In genomic region chr1:19764848-19765247, GRCh38 we compare ENCODE assay signal across 13 cellular contexts. TPM values are rescaled to one million over a fixed set of nuclear protein-coding genes. Genes with fewer than 3 reads are reported as not detected.
DNase-seq lines count a peak whose midpoint lies in the region; ATAC-seq and TF ChIP-seq lines count a peak whose summit lies in the region.
"Had no signal": no experiment of that assay in that cellular context is flagged by ENCODE, and none has a peak within 500 bp of the region (broad histone marks: within the 10 kb centered on the region; RNA-seq: fewer than 3 reads in every experiment).

No MANE protein-coding gene starts in this region.

- CTCF ChIA-PET in activated naive CD4-positive, alpha-beta T cell treated with anti-CD3 and anti-CD28 coated beads, Interleukin-2, amount 10 ng/mL, durations not matched to agents 7 days and 5 days (lab: Charles Lee), result interaction anchor here (1.3 kb wide), 1 partner anchor 387 kb away, joined by 4 read pairs; no protein-coding TSS in a partner anchor
- CTCF ChIA-PET in activated CD4-positive, alpha-beta memory T cell treated with anti-CD3 and anti-CD28 coated beads for 36 hours (lab: Charles Lee), result interaction anchor here (0.9 to 1.5 kb wide), 4 partner anchors 44 to 104 kb away, joined by 3 to 5 read pairs (median 5); no protein-coding TSS in a partner anchor

- no peak for DNase-seq in activated naive CD4-positive, alpha-beta T cell treated with anti-CD3 and anti-CD28 coated beads, Interleukin-2, amount 10 ng/mL, durations not matched to agents 7 days and 5 days
- DNase-seq in activated naive CD4-positive, alpha-beta T cell treated with anti-CD3 and anti-CD28 coated beads, Interleukin-2, amount 50 U/mL, for 16 hours, result no peak
- DNase-seq in activated CD4-positive, alpha-beta memory T cell treated with anti-CD3 and anti-CD28 coated beads for 36 hours, result peak; percentile 54
- DNase-seq in fibroblast of mammary gland (ENCODE audit: low read depth), result peak; percentile 61
- DNase-seq in smooth muscle cell of the brain vasculature (ENCODE audit: low read depth, low spot score), result peak; percentile 86
- no peak for DNase-seq in GM23338 (ENCODE audit: low spot score)
- DNase-seq in MG63, result no peak
- DNase-seq: activated naive CD8-positive, alpha-beta T cell treated with anti-CD3 and anti-CD28 coated beads, Interleukin-2, amount 10 ng/mL, durations not matched to agents 7 days and 5 days; NCI-H446 had no signal

- no peaks in the 10 kb centered on the region for H3K9me2 ChIP-seq in GM23338 (ENCODE audit: insufficient read depth)

- no peaks in the 10 kb centered on the region for H3K9me3 ChIP-seq in MG63

- H3K4me1 Mint-ChIP-seq in activated naive CD4-positive, alpha-beta T cell treated with anti-CD3 and anti-CD28 coated beads, Interleukin-2, amount 10 ng/mL, durations not matched to agents 7 days and 5 days, result peaks cover 11% of the 10 kb centered on the region
- H3K4me1 Mint-ChIP-seq in activated CD4-positive, alpha-beta memory T cell treated with anti-CD3 and anti-CD28 coated beads for 36 hours (ENCODE audit: low read depth), result peaks cover 20% of the 10 kb centered on the region
- H3K4me1 Mint-ChIP-seq in GM23338, result peaks cover 26% of the 10 kb centered on the region

- ATAC-seq in HG03196 (IDR thresholded peaks at IDR 0.05; ENCODE audit: unreplicated experiment), result no peak
- no peak for ATAC-seq in GM23338

- no peaks in the 10 kb centered on the region for H3K9me3 Mint-ChIP-seq in activated naive CD4-positive, alpha-beta T cell treated with anti-CD3 and anti-CD28 coated beads, Interleukin-2, amount 10 ng/mL, durations not matched to agents 7 days and 5 days
- H3K9me3 Mint-ChIP-seq in activated CD4-positive, alpha-beta memory T cell treated with anti-CD3 and anti-CD28 coated beads for 36 hours, result no peaks in the 10 kb centered on the region
- H3K9me3 Mint-ChIP-seq in GM23338, result no peaks in the 10 kb centered on the region
- H3K9me3 Mint-ChIP-seq: activated naive CD8-positive, alpha-beta T cell treated with anti-CD3 and anti-CD28 coated beads, Interleukin-2, amount 10 ng/mL, durations not matched to agents 7 days and 5 days had no signal

- no peaks in the 10 kb centered on the region; the same call in 1 of the 2 replicates for H4K20me1 ChIP-seq in GM23338 (replicated peaks; ENCODE audit: insufficient read depth)

- POLR2A ChIA-PET in activated CD4-positive, alpha-beta memory T cell treated with anti-CD3 and anti-CD28 coated beads for 36 hours (lab: Charles Lee), result interaction anchor here (1.0 to 1.5 kb wide), 2 partner anchors 47 to 49 kb away, joined by 3 read pairs; no protein-coding TSS in a partner anchor

- H3K27me3 Mint-ChIP-seq in activated naive CD4-positive, alpha-beta T cell treated with anti-CD3 and anti-CD28 coated beads, Interleukin-2, amount 10 ng/mL, durations not matched to agents 7 days and 5 days, result no peaks in the 10 kb centered on the region
- no peaks in the 10 kb centered on the region for H3K27me3 Mint-ChIP-seq in activated CD4-positive, alpha-beta memory T cell treated with anti-CD3 and anti-CD28 coated beads for 36 hours
- peaks cover 15% of the 10 kb centered on the region for H3K27me3 Mint-ChIP-seq in GM23338 (ENCODE audit: insufficient read depth, low read depth, poor library complexity)
- H3K27me3 Mint-ChIP-seq: activated naive CD8-positive, alpha-beta T cell treated with anti-CD3 and anti-CD28 coated beads, Interleukin-2, amount 10 ng/mL, durations not matched to agents 7 days and 5 days had no signal

- no peaks in the 10 kb centered on the region for H3K36me3 ChIP-seq in GM23338 (ENCODE audit: insufficient read depth)
- no peaks in the 10 kb centered on the region for H3K36me3 ChIP-seq in MG63

- H3K4me3 ChIP-seq in fibroblast of mammary gland (ENCODE audit: control insufficient read depth, low read depth, low read length) (no peak overlapping the region), GM23338 (no peak overlapping the region), MG63 (no peak overlapping the region)

- peaks cover 4% of the 10 kb centered on the region for H3K36me3 Mint-ChIP-seq in activated naive CD4-positive, alpha-beta T cell treated with anti-CD3 and anti-CD28 coated beads, Interleukin-2, amount 10 ng/mL, durations not matched to agents 7 days and 5 days
- H3K36me3 Mint-ChIP-seq in activated CD4-positive, alpha-beta memory T cell treated with anti-CD3 and anti-CD28 coated beads for 36 hours, result peaks cover 6% of the 10 kb centered on the region
- H3K36me3 Mint-ChIP-seq in GM23338 (ENCODE audit: low read depth), result no peaks in the 10 kb centered on the region

- H3K27ac ChIP-seq in GM23338 (ENCODE audit: low read depth), result no peak overlapping the region
- H3K27ac ChIP-seq: HL-60 had no signal

- peaks cover 10% of the 10 kb centered on the region; the same call in 1 of the 2 replicates for H3K4me1 ChIP-seq in GM23338 (ENCODE audit: insufficient read depth)

- intact Hi-C loops in activated CD4-positive, alpha-beta memory T cell treated with anti-CD3 and anti-CD28 coated beads for 36 hours (cut with micrococcal nuclease), result loop anchor here (1.0 to 5.0 kb wide), 3 partner anchors 37 to 54 kb away; no protein-coding TSS in a partner anchor

- H3K4me3 Mint-ChIP-seq in activated naive CD4-positive, alpha-beta T cell treated with anti-CD3 and anti-CD28 coated beads, Interleukin-2, amount 10 ng/mL, durations not matched to agents 7 days and 5 days, result no peak overlapping the region
- H3K4me3 Mint-ChIP-seq in activated CD4-positive, alpha-beta memory T cell treated with anti-CD3 and anti-CD28 coated beads for 36 hours, result peak overlapping the region; percentile 27
- H3K4me3 Mint-ChIP-seq in GM23338, result no peak overlapping the region
- H3K4me3 Mint-ChIP-seq: activated naive CD8-positive, alpha-beta T cell treated with anti-CD3 and anti-CD28 coated beads, Interleukin-2, amount 10 ng/mL, durations not matched to agents 7 days and 5 days had no signal

- H3K4me2 ChIP-seq in GM23338, result no peak overlapping the region

- no peaks in the 10 kb centered on the region for H3F3A ChIP-seq in GM23338 (replicated peaks; ENCODE audit: low read depth)

- no peak overlapping the region for H2AFZ ChIP-seq in GM23338

- H3K27ac Mint-ChIP-seq in activated naive CD4-positive, alpha-beta T cell treated with anti-CD3 and anti-CD28 coated beads, Interleukin-2, amount 10 ng/mL, durations not matched to agents 7 days and 5 days, result peak overlapping the region; percentile 55
- peak overlapping the region; percentile 79 for H3K27ac Mint-ChIP-seq in activated CD4-positive, alpha-beta memory T cell treated with anti-CD3 and anti-CD28 coated beads for 36 hours
- no peak overlapping the region for H3K27ac Mint-ChIP-seq in GM23338
- H3K27ac Mint-ChIP-seq: activated naive CD8-positive, alpha-beta T cell treated with anti-CD3 and anti-CD28 coated beads, Interleukin-2, amount 10 ng/mL, durations not matched to agents 7 days and 5 days had no signal

- TF ChIP-seq CTCF in fibroblast of mammary gland (conservative IDR thresholded peaks at IDR 0.05; ENCODE audit: control insufficient read depth, insufficient read depth, low read depth, low read length) (no peak), GM23338 (conservative IDR thresholded peaks at IDR 0.05; ENCODE audit: low read depth in 2 of 2) (no peak)

- no peaks in the 10 kb centered on the region for H3K27me3 ChIP-seq in GM23338 (ENCODE audit: insufficient read depth)
- no peaks in the 10 kb centered on the region for H3K27me3 ChIP-seq in MG63

- H3K79me2 ChIP-seq in GM23338 (replicated peaks; ENCODE audit: insufficient read depth), result no peaks in the 10 kb centered on the region

TF ChIP-seq in GM23338, 12 proteins besides CTCF, POLR2A, EP300 and RAD21 (continues in another document):
- TF ChIP-seq ETS1 (IDR thresholded peaks at IDR 0.05), result no peak
- TF ChIP-seq EZH2 (IDR thresholded peaks at IDR 0.05; ENCODE audit: low read depth, unreplicated experiment), result no peak
- no peak for TF ChIP-seq CREB1 (CRISPR knock-in tag; IDR thresholded peaks at IDR 0.05; ENCODE audit: low read depth)
- TF ChIP-seq ZNF331 (CRISPR knock-in tag; IDR thresholded peaks at IDR 0.05; ENCODE audit: low read depth), result no peak
- no peak for TF ChIP-seq STAT1 (IDR thresholded peaks at IDR 0.05; ENCODE audit: unreplicated experiment)
- TF ChIP-seq ZNF114 (CRISPR knock-in tag; IDR thresholded peaks at IDR 0.05), result no peak
- TF ChIP-seq NANOG (IDR thresholded peaks at IDR 0.05; ENCODE audit: borderline replicate concordance), result no peak
- no peak for TF ChIP-seq EZH2phosphoT487 (IDR thresholded peaks at IDR 0.05; ENCODE audit: unreplicated experiment)

RNA-seq across cellular contexts. Expression of gene TMCO4, which starts 34.9 kb away (rescaled TPM):
- total RNA-seq in activated CD4-positive, alpha-beta memory T cell treated with anti-CD3 and anti-CD28 coated beads for 36 hours, result 10 to 100 TPM; 18.3 to 19.7 TPM
- 3.1 and 6.9 TPM in 2 replicates for total RNA-seq in GM23338 (2014; rRNA removed; shearing (Covaris generic))
- 2.6 and 3.9 TPM in 2 replicates for polyA plus RNA-seq in GM23338 (2016; fragmentation: Nextera tagmentation; extraction: Ambion mirVana)
- 12.8 and 25.8 TPM in 2 replicates for total RNA-seq in MG63 (2014; rRNA removed; shearing (Covaris generic); ENCODE audit: low replicate concordance)

RNA-seq across cellular contexts. Expression of gene RNF186, which starts 50.2 kb away (rescaled TPM):
- total RNA-seq in activated CD4-positive, alpha-beta memory T cell treated with anti-CD3 and anti-CD28 coated beads for 36 hours, result not detected
- not detected in 2 replicates for total RNA-seq in GM23338 (2014; rRNA removed; shearing (Covaris generic))
- not detected in 2 replicates for polyA plus RNA-seq in GM23338 (2016; fragmentation: Nextera tagmentation; extraction: Ambion mirVana)
- not detected in 2 replicates for total RNA-seq in MG63 (2014; rRNA removed; shearing (Covaris generic); ENCODE audit: low replicate concordance)
- total RNA-seq: activated naive CD8-positive, alpha-beta T cell treated with anti-CD3 and anti-CD28 coated beads, Interleukin-2, amount 10 ng/mL, durations not matched to agents 7 days and 5 days; pulmonary artery endothelial cell; ureter had no signal

Comparison
In these comparisons a context has a peak if more than half of its experiments do, and no peak if none do; other contexts are left out.
1. DNase-seq: peak in activated CD4-positive, alpha-beta memory T cell treated with anti-CD3 and anti-CD28 coated beads for 36 hours (single experiment), fibroblast of mammary gland (single experiment) and smooth muscle cell of the brain vasculature (single experiment); none in activated naive CD4-positive, alpha-beta T cell treated with anti-CD3 and anti-CD28 coated beads, Interleukin-2, amount 10 ng/mL, durations not matched to agents 7 days and 5 days (single experiment), activated naive CD4-positive, alpha-beta T cell treated with anti-CD3 and anti-CD28 coated beads, Interleukin-2, amount 50 U/mL, for 16 hours (single experiment), GM23338 (single experiment) and MG63 (single experiment).